ENCODE assay signal across 9 cellular contexts in genomic region chr7:100544386-100544785, GRCh38. TPM values are rescaled to one million over a fixed set of nuclear protein-coding genes. Genes with fewer than 3 reads are reported as not detected.
DNase-seq lines count a peak whose midpoint lies in the region; ATAC-seq and TF ChIP-seq lines count a peak whose summit lies in the region.
"Had no signal": no experiment of that assay in that cellular context is flagged by ENCODE, and none has a peak within 500 bp of the region (broad histone marks: within the 10 kb centered on the region; RNA-seq: fewer than 3 reads in every experiment).

No MANE protein-coding gene starts in this region.

- TF ChIP-seq CTCF in DOHH2 (IDR thresholded peaks at IDR 0.05; ENCODE audit: low read depth, low read length, poor library complexity, severe bottlenecking) (no peak), RWPE2 (IDR thresholded peaks at IDR 0.05; ENCODE audit: poor library complexity, severe bottlenecking) (no peak), sigmoid colon (IDR thresholded peaks at IDR 0.05) (no peak)

- peaks cover 67% of the 10 kb centered on the region for H3K79me2 ChIP-seq in DOHH2 (ENCODE audit: control insufficient read depth, low read length)

- DNase-seq in RWPE2 (ENCODE audit: low spot score) (no peak), sigmoid colon (no peak), epidermal melanocyte (ENCODE audit: insufficient read length, low spot score) (no peak), MG63 (no peak)
- DNase-seq: NCI-H187 had no signal

- ATAC-seq in RWPE2 (ENCODE audit: low read depth) (no peak), GM21737 (IDR thresholded peaks at IDR 0.05; ENCODE audit: unreplicated experiment) (no peak), HG03108 (IDR thresholded peaks at IDR 0.05; ENCODE audit: unreplicated experiment) (no peak)

- H3K9me3 ChIP-seq in DOHH2 (ENCODE audit: control insufficient read depth, insufficient read depth, low read length) (no peaks in the 10 kb centered on the region), RWPE2 (ENCODE audit: severe bottlenecking) (no peaks in the 10 kb centered on the region), esophagus (ENCODE audit: control insufficient read depth in 2 of 2, insufficient read depth in 1 of 2, low read depth in 1 of 2, low read length in 1 of 2) (no peaks in the 10 kb centered on the region), sigmoid colon (no peaks in the 10 kb centered on the region), MG63 (no peaks in the 10 kb centered on the region)

- TF ChIP-seq POLR2A in sigmoid colon (IDR thresholded peaks at IDR 0.05) = no peak

- no peaks in the 10 kb centered on the region for H4K20me1 ChIP-seq in DOHH2 (ENCODE audit: control insufficient read depth, insufficient read depth, low read depth, low read length)

- TF ChIP-seq EP300 in sigmoid colon (IDR thresholded peaks at IDR 0.05) = no peak

- H3K9me2 ChIP-seq in DOHH2 (replicated peaks; ENCODE audit: control insufficient read depth, low read length) = no peaks in the 10 kb centered on the region

- peak overlapping the region; percentile 21 for H3K4me2 ChIP-seq in DOHH2 (ENCODE audit: low read length)

- WGBS in esophagus, 2 donors = 21 to 23% methylated on average over 5 of the region's 5 CpGs
- WGBS in sigmoid colon, 2 donors = 36 to 42% methylated on average over 5 of the region's 5 CpGs

- H3K4me1 ChIP-seq in DOHH2 (ENCODE audit: control insufficient read depth, low read length) (peaks cover 80% of the 10 kb centered on the region), RWPE2 (ENCODE audit: insufficient read depth, poor library complexity, severe bottlenecking) (peaks cover 45% of the 10 kb centered on the region), esophagus (ENCODE audit: control insufficient read depth in 2 of 2, insufficient read depth in 2 of 2, low read length in 1 of 2) (peaks cover 0 to 6% of the 10 kb centered on the region in 2 donors), sigmoid colon (peaks cover 0 to 73% (median 66%) of the 10 kb centered on the region in 4 donors)

- peaks cover 15% of the 10 kb centered on the region for H3F3A ChIP-seq in DOHH2 (ENCODE audit: control insufficient read depth, insufficient read depth)

- H3K27ac ChIP-seq in DOHH2 (ENCODE audit: low read depth, low read length) (no peak overlapping the region), RWPE2 (ENCODE audit: poor library complexity, severe bottlenecking) (peak overlapping the region; percentile 98), esophagus (ENCODE audit: low read depth in 2 of 2, low read length in 1 of 2) (peak overlapping the region; percentile 93 to 97), sigmoid colon (peak overlapping the region; percentile 87 to 90 (median 88))

- H3K4me3 ChIP-seq in DOHH2 (ENCODE audit: low read length) (no peak overlapping the region), RWPE2 (ENCODE audit: severe bottlenecking) (no peak overlapping the region), esophagus (ENCODE audit: low read depth in 1 of 2, low read length in 2 of 2) (no peak overlapping the region), sigmoid colon (no peak overlapping the region), MG63 (no peak overlapping the region)

- H3K27me3 ChIP-seq in DOHH2 (ENCODE audit: control insufficient read depth, low read length) = no peaks in the 10 kb centered on the region
- H3K27me3 ChIP-seq in RWPE2 (ENCODE audit: insufficient read depth, poor library complexity, severe bottlenecking) = no peaks in the 10 kb centered on the region
- H3K27me3 ChIP-seq in esophagus (ENCODE audit: control insufficient read depth in 1 of 2, insufficient read depth in 2 of 2, low read length in 2 of 2) = no peaks in the 10 kb centered on the region
- H3K27me3 ChIP-seq in sigmoid colon = no peaks in the 10 kb centered on the region
- H3K27me3 ChIP-seq in MG63 = no peaks in the 10 kb centered on the region

- H3K36me3 ChIP-seq in DOHH2 (ENCODE audit: control insufficient read depth, low read length) (peaks cover 9% of the 10 kb centered on the region), RWPE2 (ENCODE audit: low read depth) (peaks cover 9% of the 10 kb centered on the region), esophagus (ENCODE audit: control insufficient read depth in 2 of 2, insufficient read depth in 2 of 2, low read length in 1 of 2) (no peaks in the 10 kb centered on the region), sigmoid colon (peaks cover 0 to 7% (median 0%) of the 10 kb centered on the region in 4 donors), MG63 (no peaks in the 10 kb centered on the region)

- intact Hi-C loops in sigmoid colon (cut with DNase I) = no loop called here

RNA-seq across cellular contexts. Expression of gene AGFG2, which starts 5.4 kb away (rescaled TPM):
- polyA plus RNA-seq in esophagus (10 to 100 TPM; 15.8 to 37.9 TPM), sigmoid colon (10 to 100 TPM; 28.8 to 33.0 (median 30.7) TPM)
- 10 to 100 TPM; 17.5 to 32.7 (median 20.2) TPM for total RNA-seq in sigmoid colon
- total RNA-seq in MG63 (2014; rRNA removed; shearing (Covaris generic); ENCODE audit: low replicate concordance) = 5.8 and 10.2 TPM in 2 replicates

RNA-seq across cellular contexts. Expression of gene SAP25, which starts 29.3 kb away (rescaled TPM):
- polyA plus RNA-seq in esophagus (1 to 10 TPM; 1.5 to 3.3 TPM), sigmoid colon (1 to 10 TPM in 1 of 3 donors, not detected in 2; 7.2 TPM)
- 1 to 10 TPM in 2 of 4 donors, under 1 TPM in 1, not detected in 1; 0.71 to 2.5 (median 1.9) TPM for total RNA-seq in sigmoid colon
- total RNA-seq in MG63 (2014; rRNA removed; shearing (Covaris generic); ENCODE audit: low replicate concordance) = not detected in 2 replicates

RNA-seq across cellular contexts. Expression of gene LRCH4, which starts 41.5 kb away (rescaled TPM):
- polyA plus RNA-seq in esophagus (10 to 100 TPM; 32.3 to 73.4 TPM), sigmoid colon (10 to 100 TPM; 28.2 to 92.3 (median 40.7) TPM)
- 10 to 100 TPM; 28.9 to 74.5 (median 42.9) TPM for total RNA-seq in sigmoid colon
- total RNA-seq in MG63 (2014; rRNA removed; shearing (Covaris generic); ENCODE audit: low replicate concordance) = 3.8 and 6.3 TPM in 2 replicates

RNA-seq across cellular contexts. Expression of gene FBXO24, which starts 41.7 kb away (rescaled TPM):
- polyA plus RNA-seq in esophagus (under 1 TPM; 0.33 to 0.81 TPM), sigmoid colon (1 to 10 TPM in 1 of 3 donors, under 1 TPM in 2; 0.46 to 1.2 (median 0.95) TPM)
- total RNA-seq in sigmoid colon = 1 to 10 TPM in 1 of 4 donors, under 1 TPM in 2, not detected in 1; 0.27 to 2.8 (median 0.71) TPM
- 1.0 and 1.2 TPM in 2 replicates for total RNA-seq in MG63 (2014; rRNA removed; shearing (Covaris generic); ENCODE audit: low replicate concordance)

RNA-seq across cellular contexts. Expression of gene PCOLCE, which starts 57.8 kb away (rescaled TPM):
- 10 to 100 TPM in 1 of 2 donors, 1 to 10 TPM in 1; 9.9 to 11.0 TPM for polyA plus RNA-seq in esophagus
- total RNA-seq in sigmoid colon = 10 to 100 TPM; 14.3 to 76.4 (median 21.4) TPM
- polyA plus RNA-seq in sigmoid colon = 10 to 100 TPM in 2 of 3 donors, 1 to 10 TPM in 1; 2.3 to 36.7 (median 10.8) TPM
- 53.5 and 1,171 TPM in 2 replicates for total RNA-seq in MG63 (2014; rRNA removed; shearing (Covaris generic); ENCODE audit: low replicate concordance)
